8 cellular contexts compared by ENCODE assay signal in the genomic region with DNA sequence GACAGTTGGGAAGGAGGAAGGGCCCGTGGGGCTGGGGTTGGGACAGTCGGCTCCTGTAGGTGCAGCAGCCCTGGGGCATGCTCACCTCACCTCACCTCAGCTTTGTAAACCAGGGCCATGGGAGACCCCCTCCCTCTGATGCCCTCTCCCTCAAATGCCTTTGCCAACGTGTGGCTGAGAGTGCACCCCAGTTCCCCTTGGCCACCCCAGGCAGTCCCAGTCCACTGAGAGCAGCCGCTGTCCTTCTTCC. TPM values are rescaled to one million over a fixed set of nuclear protein-coding genes. Genes with fewer than 3 reads are reported as not detected.
A peak's percentile ranks its signal among the peaks of the same experiment; 100 is the strongest.
DNase-seq lines count a peak whose midpoint lies in the region; ATAC-seq and TF ChIP-seq lines count a peak whose summit lies in the region.

No MANE protein-coding gene starts in this region.

- H3K4me1 ChIP-seq in CD8-positive, alpha-beta T cell (ENCODE audit: insufficient read depth, low read length) = peaks cover 58% of the 10 kb centered on the region
- H3K4me1 ChIP-seq in ectodermal cell (ENCODE audit: control insufficient read depth, insufficient read depth, low read length) (peaks cover 57% of the 10 kb centered on the region), neural progenitor cell (peaks cover 47% of the 10 kb centered on the region)

- DNase-seq in CD8-positive, alpha-beta T cell = peak in 2 of 7 experiments; percentile 31 to 57
- DNase-seq in NB4 (ENCODE audit: low read depth) (no peak), neural progenitor cell (ENCODE audit: low spot score) (no peak), NCI-H446 (lab: John Stamatoyannopoulos, UW) (no peak), lower leg skin (ENCODE audit: low spot score in 2 of 2) (no peak), ureter (ENCODE audit: low spot score) (no peak), OCI-M2 (lab: John Stamatoyannopoulos, UW; ENCODE audit: unreplicated experiment) (no peak)

- WGBS in ectodermal cell, 2 experiments = 46 to 57% methylated on average over 4 of the region's 4 CpGs
- 0 to 7% methylated on average over 4 of the region's 4 CpGs for WGBS in lower leg skin, 2 donors

- H3K9me3 Mint-ChIP-seq in CD8-positive, alpha-beta T cell = no peaks in the 10 kb centered on the region
- H3K9me3 Mint-ChIP-seq in neural progenitor cell = no peaks in the 10 kb centered on the region

- CTCF ChIA-PET in CD8-positive, alpha-beta T cell (lab: Charles Lee) = interaction anchor here (2.1 to 15.0 kb wide), 8 partner anchors 12 to 90 kb away, joined by 7 to 229 read pairs (median 21); a partner anchor contains a TSS

- intact Hi-C loops in CD8-positive, alpha-beta T cell (cut with DNase I, micrococcal nuclease) = loop anchor here (5.0 to 10.0 kb wide), 2 partner anchors 54 to 154 kb away; a partner anchor contains a TSS
- intact Hi-C loops in lower leg skin (cut with DNase I; ENCODE audit: low total_unique reads) = loop anchor here (5.0 kb wide), 1 partner anchor 89 kb away; no protein-coding TSS in a partner anchor

- H3K27me3 ChIP-seq in CD8-positive, alpha-beta T cell (ENCODE audit: insufficient read depth, low read length) = no peaks in the 10 kb centered on the region
- H3K27me3 ChIP-seq in ectodermal cell (ENCODE audit: control insufficient read depth, insufficient read depth, low read length, poor library complexity, severe bottlenecking) (no peaks in the 10 kb centered on the region), neural progenitor cell (no peaks in the 10 kb centered on the region)

- peaks cover 12% of the 10 kb centered on the region for H3K36me3 Mint-ChIP-seq in CD8-positive, alpha-beta T cell
- no peaks in the 10 kb centered on the region for H3K36me3 Mint-ChIP-seq in neural progenitor cell

- peak overlapping the region; percentile 99 for H3K27ac ChIP-seq in CD8-positive, alpha-beta T cell (ENCODE audit: low read depth, low read length)
- H3K27ac ChIP-seq in ectodermal cell (ENCODE audit: insufficient read depth, low read depth, low read length, poor library complexity, severe bottlenecking) = peak overlapping the region; percentile 95
- peak overlapping the region; percentile 88 for H3K27ac ChIP-seq in neural progenitor cell

- POLR2A ChIA-PET in CD8-positive, alpha-beta T cell (lab: Charles Lee) = interaction anchor here (1.2 to 19.2 kb wide), 8 partner anchors 9 to 158 kb away, joined by 3 to 1786 read pairs (median 11); a partner anchor contains a TSS

- H3K79me2 ChIP-seq in neural progenitor cell (ENCODE audit: low read depth) = peaks cover 69% of the 10 kb centered on the region

- peak overlapping the region; percentile 66 for H3K4me2 ChIP-seq in neural progenitor cell

- H4K20me1 ChIP-seq in neural progenitor cell (ENCODE audit: low read depth) = no peaks in the 10 kb centered on the region

- ATAC-seq in CD8-positive, alpha-beta T cell = no peak

- peak overlapping the region; percentile 98 for H3K27ac Mint-ChIP-seq in CD8-positive, alpha-beta T cell
- peak overlapping the region; percentile 99 for H3K27ac Mint-ChIP-seq in neural progenitor cell

- no peaks in the 10 kb centered on the region for H3K36me3 ChIP-seq in CD8-positive, alpha-beta T cell (ENCODE audit: insufficient read depth, low read length)
- no peaks in the 10 kb centered on the region for H3K36me3 ChIP-seq in ectodermal cell (ENCODE audit: control insufficient read depth, insufficient read depth, low read length)
- no peaks in the 10 kb centered on the region for H3K36me3 ChIP-seq in neural progenitor cell

- H3K27me3 Mint-ChIP-seq in CD8-positive, alpha-beta T cell (ENCODE audit: low read depth) = no peaks in the 10 kb centered on the region
- H3K27me3 Mint-ChIP-seq in neural progenitor cell (ENCODE audit: insufficient read depth, low read depth) = peaks cover 15% of the 10 kb centered on the region

- no peak overlapping the region for H2AFZ ChIP-seq in neural progenitor cell (replicated peaks)

- peaks cover 42% of the 10 kb centered on the region for H3F3A ChIP-seq in neural progenitor cell (ENCODE audit: low read depth)

- peak overlapping the region; percentile 94 for H3K4me3 Mint-ChIP-seq in CD8-positive, alpha-beta T cell
- peak overlapping the region; percentile 80 for H3K4me3 Mint-ChIP-seq in neural progenitor cell

- H3K4me3 ChIP-seq in CD8-positive, alpha-beta T cell (ENCODE audit: low read depth, low read length) = peak overlapping the region; percentile 76
- H3K4me3 ChIP-seq in NB4 (ENCODE audit: low read depth, low read length) (peak overlapping the region; percentile 45), ectodermal cell (ENCODE audit: insufficient read depth, low read depth, low read length) (no peak overlapping the region), neural progenitor cell (no peak overlapping the region), lower leg skin (ENCODE audit: low read depth, poor library complexity, severe bottlenecking) (no peak overlapping the region)

- TF ChIP-seq CTCF in CD8-positive, alpha-beta T cell (IDR thresholded peaks at IDR 0.05) = no peak
- TF ChIP-seq CTCF in NB4 (IDR thresholded peaks at IDR 0.05; ENCODE audit: low read depth, low read length) (no peak), neural progenitor cell (IDR thresholded peaks at IDR 0.05) (no peak), lower leg skin (IDR thresholded peaks at IDR 0.05) (no peak)

- H3K9ac ChIP-seq in neural progenitor cell = no peak overlapping the region

- TF ChIP-seq POLR2A in NB4 (IDR thresholded peaks at IDR 0.05; ENCODE audit: extremely low read depth, insufficient read length) (no peak), lower leg skin (IDR thresholded peaks at IDR 0.05) (no peak)

- peaks cover 51% of the 10 kb centered on the region for H3K4me1 Mint-ChIP-seq in CD8-positive, alpha-beta T cell (ENCODE audit: low read depth)
- peaks cover 76% of the 10 kb centered on the region for H3K4me1 Mint-ChIP-seq in neural progenitor cell

- no peaks in the 10 kb centered on the region for H3K9me3 ChIP-seq in CD8-positive, alpha-beta T cell (ENCODE audit: low read length)
- H3K9me3 ChIP-seq in ectodermal cell (ENCODE audit: control insufficient read depth, low read length) (no peaks in the 10 kb centered on the region), neural progenitor cell (ENCODE audit: low read depth) (no peaks in the 10 kb centered on the region)

RNA-seq across cellular contexts. Expression of a gene that starts 4.2 kb away (rescaled TPM):
- total RNA-seq in CD8-positive, alpha-beta T cell = 100 to 1,000 TPM; 198 to 201 TPM
- polyA plus RNA-seq in ectodermal cell (2013, experiment 1 of 4) = 40.3 TPM
- polyA plus RNA-seq in ectodermal cell (2013, experiment 2 of 4) = 49.6 TPM
- polyA plus RNA-seq in ectodermal cell (2013, experiment 3 of 4) = 17.1 TPM
- polyA plus RNA-seq in ectodermal cell (2013, experiment 4 of 4) = 14.7 TPM
- total RNA-seq in neural progenitor cell (ENCODE audit: low replicate concordance) (2.8 and 4.0 TPM in 2 replicates), lower leg skin (100 to 1,000 TPM; 147 to 645 (median 301) TPM), ureter (1,155 TPM)

RNA-seq across cellular contexts. Expression of a gene that starts 31.9 kb away (rescaled TPM):
- 10 to 100 TPM; 18.4 to 20.8 TPM for total RNA-seq in CD8-positive, alpha-beta T cell
- polyA plus RNA-seq in ectodermal cell (2013, experiment 1 of 4) = 15.0 TPM
- 16.6 TPM for polyA plus RNA-seq in ectodermal cell (2013, experiment 2 of 4)
- polyA plus RNA-seq in ectodermal cell (2013, experiment 3 of 4) = 12.3 TPM
- 12.3 TPM for polyA plus RNA-seq in ectodermal cell (2013, experiment 4 of 4)
- total RNA-seq in neural progenitor cell (ENCODE audit: low replicate concordance) = 5.8 and 28.3 TPM in 2 replicates
- 100 to 1,000 TPM in 2 of 4 donors, 10 to 100 TPM in 2; 81.8 to 135 (median 112) TPM for total RNA-seq in lower leg skin
- 31.2 TPM for total RNA-seq in ureter

RNA-seq across cellular contexts. Expression of a gene that starts 35.9 kb away (rescaled TPM):
- 10 to 100 TPM; 27.8 to 29.6 TPM for total RNA-seq in CD8-positive, alpha-beta T cell
- polyA plus RNA-seq in ectodermal cell (2013, experiment 1 of 4) = 0.43 TPM
- 0.80 TPM for polyA plus RNA-seq in ectodermal cell (2013, experiment 2 of 4)
- polyA plus RNA-seq in ectodermal cell (2013, experiment 3 of 4) = 1.1 TPM
- 0.93 TPM for polyA plus RNA-seq in ectodermal cell (2013, experiment 4 of 4)
- 0.47 and 1.2 TPM in 2 replicates for total RNA-seq in neural progenitor cell (ENCODE audit: low replicate concordance)
- total RNA-seq in lower leg skin = 1 to 10 TPM; 1.8 to 8.0 (median 5.3) TPM
- total RNA-seq in ureter = 9.4 TPM

Comparison
In these comparisons a context has a peak if more than half of its experiments do, and no peak if none do; other contexts are left out.
1. H3K4me3 ChIP-seq: peak in CD8-positive, alpha-beta T cell (single experiment) and NB4 (single experiment); none in ectodermal cell (single experiment), neural progenitor cell (single experiment) and lower leg skin (single experiment).
2. RNA of a gene that starts 4.2 kb away (total RNA-seq): 1,155 TPM in ureter (single experiment), 147 to 645 TPM in lower leg skin and 198 to 201 TPM in CD8-positive, alpha-beta T cell; 2.8 to 4.0 TPM in neural progenitor cell; every median in the first group is over 10 times any median in the second.
3. Peak in every context shown above with its lines, with median percentiles within 50 percentile points of each other: H3K27ac ChIP-seq.